Comparison of ENCODE assay signal across 12 cellular contexts in the genomic region with DNA sequence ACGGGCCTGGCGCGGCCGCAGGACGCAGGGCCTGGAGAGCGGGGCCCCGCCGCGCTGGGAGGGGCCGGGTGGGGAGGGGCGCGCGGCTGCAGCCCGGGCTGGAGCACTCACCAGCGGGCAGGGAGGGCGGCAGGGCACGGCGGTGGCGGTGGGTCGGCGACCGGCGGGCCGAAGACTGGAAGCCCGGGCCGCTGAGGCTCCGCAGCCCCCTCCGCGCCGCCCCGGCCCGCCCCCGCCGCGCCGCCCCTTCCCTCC. TPM values are rescaled to one million over a fixed set of nuclear protein-coding genes. Genes with fewer than 3 reads are reported as not detected.
A peak's percentile ranks its signal among the peaks of the same experiment; 100 is the strongest.
DNase-seq lines count a peak whose midpoint lies in the region; TF ChIP-seq lines count a peak whose summit lies in the region.
"Had no signal": no experiment of that assay in that cellular context is flagged by ENCODE, and none has a peak within 500 bp of the region (broad histone marks: within the 10 kb centered on the region; RNA-seq: fewer than 3 reads in every experiment).

A gene with protein sequence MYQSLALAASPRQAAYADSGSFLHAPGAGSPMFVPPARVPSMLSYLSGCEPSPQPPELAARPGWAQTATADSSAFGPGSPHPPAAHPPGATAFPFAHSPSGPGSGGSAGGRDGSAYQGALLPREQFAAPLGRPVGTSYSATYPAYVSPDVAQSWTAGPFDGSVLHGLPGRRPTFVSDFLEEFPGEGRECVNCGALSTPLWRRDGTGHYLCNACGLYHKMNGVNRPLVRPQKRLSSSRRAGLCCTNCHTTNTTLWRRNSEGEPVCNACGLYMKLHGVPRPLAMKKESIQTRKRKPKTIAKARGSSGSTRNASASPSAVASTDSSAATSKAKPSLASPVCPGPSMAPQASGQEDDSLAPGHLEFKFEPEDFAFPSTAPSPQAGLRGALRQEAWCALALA (minus strand): TSS at position 177 of the 255 bp plus-strand sequence. CDS start 474 bp downstream, outside the sequence.

- no peak within 1 kb of the TSS for H3K4me3 Mint-ChIP-seq in activated naive CD8-positive, alpha-beta T cell treated with anti-CD3 and anti-CD28 coated beads for 36 hours

- H3K27me3 Mint-ChIP-seq in activated naive CD8-positive, alpha-beta T cell treated with anti-CD3 and anti-CD28 coated beads for 36 hours = peaks cover 60% of the 10 kb centered on the region

- H3F3A ChIP-seq in smooth muscle cell (ENCODE audit: low read depth) = no peaks in the 10 kb centered on the region

- no peak within 1 kb of the TSS for H3K9ac ChIP-seq in smooth muscle cell (ENCODE audit: low read depth)

- H3K27me3 ChIP-seq in smooth muscle cell (ENCODE audit: low read depth) = peaks cover 12% of the 10 kb centered on the region

- CTCF ChIA-PET in HEK293 (lab: Yijun Ruan, JAX) = interaction anchor here (1.1 kb wide), 1 partner anchor 20 kb away, joined by 4 read pairs; no protein-coding TSS in a partner anchor

- H3K4me1 Mint-ChIP-seq in activated naive CD8-positive, alpha-beta T cell treated with anti-CD3 and anti-CD28 coated beads for 36 hours = peaks cover 1% of the 10 kb centered on the region

- no peaks in the 10 kb centered on the region for H3K36me3 Mint-ChIP-seq in activated naive CD8-positive, alpha-beta T cell treated with anti-CD3 and anti-CD28 coated beads for 36 hours

- no peaks in the 10 kb centered on the region for H3K9me3 Mint-ChIP-seq in activated naive CD8-positive, alpha-beta T cell treated with anti-CD3 and anti-CD28 coated beads for 36 hours

- peaks cover 3% of the 10 kb centered on the region for H4K20me1 ChIP-seq in smooth muscle cell (ENCODE audit: low read depth)

- POLR2A ChIA-PET in HEK293 (lab: Yijun Ruan, JAX) = no interaction called here

- H3K4me1 ChIP-seq in HEK293 (ENCODE audit: control insufficient read depth, insufficient read depth, low read length) (no peaks in the 10 kb centered on the region), smooth muscle cell (ENCODE audit: low read depth) (peaks cover 16% of the 10 kb centered on the region)

- H3K9me3 ChIP-seq in HEK293 (ENCODE audit: control insufficient read depth, insufficient read depth, low read depth, low read length) (no peaks in the 10 kb centered on the region), smooth muscle cell (replicated peaks; ENCODE audit: low read depth) (no peaks in the 10 kb centered on the region)

- H2AFZ ChIP-seq in smooth muscle cell (ENCODE audit: low read depth) = peak within 1 kb of the TSS; percentile 77

- H3K27ac ChIP-seq in HEK293 (ENCODE audit: extremely low read depth, low read depth, low read length) (no peak within 1 kb of the TSS), smooth muscle cell (ENCODE audit: low read depth) (no peak within 1 kb of the TSS)

- H3K4me3 ChIP-seq in HEK293 (ENCODE audit: low read depth, low read length) (peak within 1 kb of the TSS; percentile 28), smooth muscle cell (peak within 1 kb of the TSS; percentile 71)

- peak within 1 kb of the TSS; percentile 92 for H3K4me2 ChIP-seq in smooth muscle cell

- WGBS in smooth muscle cell (ENCODE audit: low lambda C conversion rate) = 0% methylated on average over 13 of the region's 36 CpGs

- TF ChIP-seq CTCF in HEK293 (tag by site-specific recombination; IDR thresholded peaks at IDR 0.05) (no peak), smooth muscle cell (IDR thresholded peaks at IDR 0.05; ENCODE audit: borderline replicate concordance, insufficient read depth, poor library complexity, severe bottlenecking) (no peak)

- peak within 1 kb of the TSS; percentile 62 for H3K27ac Mint-ChIP-seq in activated naive CD8-positive, alpha-beta T cell treated with anti-CD3 and anti-CD28 coated beads for 36 hours

- peaks cover 15% of the 10 kb centered on the region for H3K79me2 ChIP-seq in smooth muscle cell (ENCODE audit: low read depth)

- no peak for DNase-seq in activated naive CD8-positive, alpha-beta T cell treated with anti-CD3 and anti-CD28 coated beads for 36 hours
- DNase-seq in iPS-NIHi7 (ENCODE audit: extremely low spot score) = peak; percentile 56
- no peak for DNase-seq in smooth muscle cell (lab: John Stamatoyannopoulos, UW; ENCODE audit: unreplicated experiment)
- no peak for DNase-seq in NCI-H2227 treated with DMSO at 0.1 percent for 48 hours (lab: John Stamatoyannopoulos, UW)
- DNase-seq in kidney glomerular epithelial cell (lab: John Stamatoyannopoulos, UW) = no peak
- no peak for DNase-seq in NK-92 (lab: John Stamatoyannopoulos, UW; ENCODE audit: unreplicated experiment)
- DNase-seq in LoVo (ENCODE audit: low spot score) = no peak
- DNase-seq: activated CD8-positive, alpha-beta memory T cell treated with anti-CD3 and anti-CD28 coated beads, Interleukin-2, amount 50 U/mL, for 4 hours; midbrain; stimulated activated CD4-positive, alpha-beta T cell treated with anti-CD3 and anti-CD28 coated beads, Interleukin-12 subunit alpha, Interleukin-12 subunit beta, amount 100 ng/mL, for 4 hours; T-helper 2 cell had no signal

- H3K36me3 ChIP-seq in HEK293 (ENCODE audit: control insufficient read depth in 2 of 2, insufficient read depth in 1 of 2, low read length in 2 of 2) (no peaks in the 10 kb centered on the region), smooth muscle cell (ENCODE audit: low read depth) (no peaks in the 10 kb centered on the region)

TF ChIP-seq in HEK293, 187 proteins besides CTCF, POLR2A, EP300 and RAD21:
- TF ChIP-seq ZSCAN30 (tag by site-specific recombination; IDR thresholded peaks at IDR 0.05) = no peak
- no peak for TF ChIP-seq ZNF629 (tag by site-specific recombination; IDR thresholded peaks at IDR 0.05)
TF ChIP-seq in HEK293: peak in this region for 0.

RNA-seq across cellular contexts. Expression of the gene that starts here (rescaled TPM):
- total RNA-seq in activated naive CD8-positive, alpha-beta T cell treated with anti-CD3 and anti-CD28 coated beads for 36 hours = not detected
- total RNA-seq in smooth muscle cell = 1.6 and 1.9 TPM in 2 replicates
- 9.2 and 9.4 TPM in 2 replicates for polyA plus RNA-seq in smooth muscle cell
